8 cellular contexts compared by ENCODE assay signal in the genomic region with DNA sequence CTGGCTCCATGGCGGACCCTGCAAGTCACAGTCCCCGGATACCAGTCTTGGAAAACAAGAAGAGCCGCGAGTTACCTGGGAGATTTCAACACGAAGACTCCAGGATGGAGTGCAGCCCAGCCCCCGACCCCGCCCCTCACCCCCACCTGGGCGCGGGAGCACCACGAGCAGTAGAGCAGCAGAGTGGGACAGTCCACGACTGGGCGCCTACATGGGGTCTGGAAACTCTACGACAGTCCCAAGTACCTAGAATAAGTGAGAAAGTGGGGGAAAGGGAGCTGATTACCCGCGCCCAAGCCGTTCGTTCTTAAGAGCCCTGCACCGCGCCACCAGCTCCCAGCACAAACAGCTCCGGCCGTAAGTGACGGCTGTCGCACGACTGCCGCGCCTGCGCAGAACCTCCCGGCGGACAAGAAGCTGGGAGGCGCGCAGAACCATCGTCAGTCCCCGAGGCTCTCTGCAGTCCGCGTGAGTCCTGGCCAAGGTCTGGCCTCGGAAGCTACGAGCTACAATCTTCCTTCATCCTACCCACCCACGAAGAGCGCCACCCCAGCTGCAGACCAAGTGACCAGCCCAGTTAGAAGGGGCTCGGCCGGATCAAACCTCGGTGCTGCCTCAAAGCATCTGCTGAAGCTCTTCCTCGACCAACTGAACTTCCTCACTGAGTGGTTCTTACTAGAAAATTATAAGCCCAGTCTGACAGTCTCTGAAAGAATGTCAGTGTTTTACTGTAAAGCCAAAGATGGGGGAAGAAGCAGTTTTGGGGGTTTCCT.
DNase-seq lines count a peak whose midpoint lies in the region; ATAC-seq and TF ChIP-seq lines count a peak whose summit lies in the region.

A gene (minus strand): TSS at position 359 of the 773 bp plus-strand sequence. CDS start 349 bp downstream, at position 10.

- POLR2A ChIA-PET in GM10248 (lab: Yijun Ruan, JAX) = interaction anchor here (0.9 to 2.1 kb wide), 5 partner anchors 8 to 126 kb away, joined by 3 to 8 read pairs (median 3); a partner anchor contains a TSS

- peak; percentile 92 for DNase-seq in GM10248 (ENCODE audit: extremely low spot score)
- DNase-seq in NCI-H1092 treated with DMSO at 0.1 percent for 48 hours (lab: John Stamatoyannopoulos, UW) = peak; percentile 87
- peak; percentile 91 for DNase-seq in activated naive CD4-positive, alpha-beta T cell treated with anti-CD3 and anti-CD28 coated beads, Interleukin-2, amount 50 U/mL, for 16 hours
- peak; percentile 95 for DNase-seq in globus pallidus (ENCODE audit: low spot score)
- DNase-seq in nucleus accumbens (lab: John Stamatoyannopoulos, UW) = peak; percentile 9 to 93 (median 87)
- peak; percentile 96 for DNase-seq in superior temporal gyrus (ENCODE audit: extremely low spot score)

- TF ChIP-seq CTCF in GM10248 (IDR thresholded peaks at IDR 0.05; ENCODE audit: control extremely low read depth, extremely low read depth, low read depth, missing control alignments) = no peak

- ATAC-seq in HG02610 (IDR thresholded peaks at IDR 0.05; ENCODE audit: unreplicated experiment) (peak; percentile 88), SK-N-SH treated with all-trans-retinoic acid at 6 μM for 48 hours (peak; percentile 96)

- CTCF ChIA-PET in GM10248 (lab: Yijun Ruan, JAX) = interaction anchor here (0.6 to 1.5 kb wide), 8 partner anchors 12 to 270 kb away, joined by 3 to 5 read pairs (median 3); no protein-coding TSS in a partner anchor

TF ChIP-seq in SK-N-SH treated with all-trans-retinoic acid at 6 μM for 48 hours, 23 proteins besides CTCF, POLR2A, EP300 and RAD21:
- TF ChIP-seq ZFP3 (CRISPR knock-in tag; IDR thresholded peaks at IDR 0.05) (peak; percentile 74; the same call in 1 of the 2 replicates), ZFP30 (CRISPR knock-in tag; IDR thresholded peaks at IDR 0.05) (peak; percentile 73), ZNF8 (CRISPR knock-in tag; IDR thresholded peaks at IDR 0.05) (no peak), ZNF70 (CRISPR knock-in tag; IDR thresholded peaks at IDR 0.05) (no peak)
- TF ChIP-seq, protein P1, sequence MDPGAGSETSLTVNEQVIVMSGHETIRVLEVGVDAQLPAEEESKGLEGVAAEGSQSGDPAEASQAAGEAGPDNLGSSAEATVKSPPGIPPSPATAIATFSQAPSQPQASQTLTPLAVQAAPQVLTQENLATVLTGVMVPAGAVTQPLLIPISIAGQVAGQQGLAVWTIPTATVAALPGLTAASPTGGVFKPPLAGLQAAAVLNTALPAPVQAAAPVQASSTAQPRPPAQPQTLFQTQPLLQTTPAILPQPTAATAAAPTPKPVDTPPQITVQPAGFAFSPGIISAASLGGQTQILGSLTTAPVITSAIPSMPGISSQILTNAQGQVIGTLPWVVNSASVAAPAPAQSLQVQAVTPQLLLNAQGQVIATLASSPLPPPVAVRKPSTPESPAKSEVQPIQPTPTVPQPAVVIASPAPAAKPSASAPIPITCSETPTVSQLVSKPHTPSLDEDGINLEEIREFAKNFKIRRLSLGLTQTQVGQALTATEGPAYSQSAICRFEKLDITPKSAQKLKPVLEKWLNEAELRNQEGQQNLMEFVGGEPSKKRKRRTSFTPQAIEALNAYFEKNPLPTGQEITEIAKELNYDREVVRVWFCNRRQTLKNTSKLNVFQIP (CRISPR knock-in tag; IDR thresholded peaks at IDR 0.05; ENCODE audit: borderline replicate concordance, low read depth) = no peak

Comparison
In these comparisons a context has a peak if more than half of its experiments do, and no peak if none do; other contexts are left out.
1. Peak in every context shown above with its lines: DNase-seq and ATAC-seq.